Comparison of ENCODE assay signal across 10 cellular contexts in genomic region chr13:51935326-51936171, GRCh38.
DNase-seq lines count a peak whose midpoint lies in the region; ATAC-seq and TF ChIP-seq lines count a peak whose summit lies in the region.
"Had no signal": no experiment of that assay in that cellular context is flagged by ENCODE, and none has a peak within 500 bp of the region (broad histone marks: within the 10 kb centered on the region; RNA-seq: fewer than 3 reads in every experiment).

No MANE protein-coding gene starts in this region.

- no peaks in the 10 kb centered on the region for H3K9me3 Mint-ChIP-seq in stimulated activated effector memory CD8-positive, alpha-beta T cell treated with anti-CD3 and anti-CD28 coated beads, Interleukin-12 subunit alpha, Interleukin-12 subunit beta, amount 100 ng/mL, for 72 hours

- H3K4me3 Mint-ChIP-seq in stimulated activated effector memory CD8-positive, alpha-beta T cell treated with anti-CD3 and anti-CD28 coated beads, Interleukin-12 subunit alpha, Interleukin-12 subunit beta, amount 100 ng/mL, for 72 hours, result no peak overlapping the region

- H3K27ac Mint-ChIP-seq in stimulated activated effector memory CD8-positive, alpha-beta T cell treated with anti-CD3 and anti-CD28 coated beads, Interleukin-12 subunit alpha, Interleukin-12 subunit beta, amount 100 ng/mL, for 72 hours, result no peak overlapping the region

- no peaks in the 10 kb centered on the region for H3K27me3 ChIP-seq in Peyer's patch
- H3K27me3 ChIP-seq: SJSA1 had no signal

- no peak for TF ChIP-seq POLR2A in Peyer's patch (IDR thresholded peaks at IDR 0.05)

- no peak overlapping the region for H3K27ac ChIP-seq in Peyer's patch
- H3K27ac ChIP-seq: C4-2B, SJSA1 had no signal

- DNase-seq in NCI-H524 (lab: John Stamatoyannopoulos, UW) (peak; percentile 4 to 41), NCI-H524 treated with DMSO at 0.1 percent for 48 hours (lab: John Stamatoyannopoulos, UW) (no peak), Peyer's patch (peak in 1 of 3 donors; percentile 65), glomerular visceral epithelial cell (ENCODE audit: extremely low spot score) (peak; percentile 30)
- DNase-seq in stimulated activated effector memory CD8-positive, alpha-beta T cell treated with anti-CD3 and anti-CD28 coated beads, Interleukin-12 subunit alpha, Interleukin-12 subunit beta, amount 100 ng/mL, for 72 hours (ENCODE audit: low spot score in 2 of 2), result no peak

- no peaks in the 10 kb centered on the region for H3K9me3 ChIP-seq in Peyer's patch
- H3K9me3 ChIP-seq: SJSA1 had no signal

- H3K36me3 Mint-ChIP-seq in stimulated activated effector memory CD8-positive, alpha-beta T cell treated with anti-CD3 and anti-CD28 coated beads, Interleukin-12 subunit alpha, Interleukin-12 subunit beta, amount 100 ng/mL, for 72 hours, result no peaks in the 10 kb centered on the region

- peaks cover 0 to 23% (median 0%) of the 10 kb centered on the region in 3 donors for H3K36me3 ChIP-seq in Peyer's patch
- H3K36me3 ChIP-seq: SJSA1 had no signal

- TF ChIP-seq CTCF in Peyer's patch (IDR thresholded peaks at IDR 0.05), result peak in 4 of 6 experiments; percentile 22 to 59 (median 55)

- no peaks in the 10 kb centered on the region for H3K4me1 ChIP-seq in Peyer's patch
- H3K4me1 ChIP-seq: SJSA1 had no signal

- peak; percentile 31 for ATAC-seq in stimulated activated effector memory CD8-positive, alpha-beta T cell treated with anti-CD3 and anti-CD28 coated beads, Interleukin-12 subunit alpha, Interleukin-12 subunit beta, amount 100 ng/mL, for 72 hours
- ATAC-seq in HG02981 (IDR thresholded peaks at IDR 0.05; ENCODE audit: unreplicated experiment), result no peak
- no peak for ATAC-seq in GM19324 (IDR thresholded peaks at IDR 0.05; ENCODE audit: low FRiP score, unreplicated experiment)
- ATAC-seq in GM19023 (IDR thresholded peaks at IDR 0.05; ENCODE audit: unreplicated experiment), result no peak

- H3K4me1 Mint-ChIP-seq in stimulated activated effector memory CD8-positive, alpha-beta T cell treated with anti-CD3 and anti-CD28 coated beads, Interleukin-12 subunit alpha, Interleukin-12 subunit beta, amount 100 ng/mL, for 72 hours, result peaks cover 8% of the 10 kb centered on the region

- H3K4me3 ChIP-seq in Peyer's patch, result no peak overlapping the region
- H3K4me3 ChIP-seq: SJSA1 had no signal

Comparison
In these comparisons a context has a peak if more than half of its experiments do, and no peak if none do; other contexts are left out.
1. DNase-seq: peak in NCI-H524 (2 of 2) and glomerular visceral epithelial cell (single experiment); none in NCI-H524 treated with DMSO at 0.1 percent for 48 hours (single experiment) and stimulated activated effector memory CD8-positive, alpha-beta T cell treated with anti-CD3 and anti-CD28 coated beads, Interleukin-12 subunit alpha, Interleukin-12 subunit beta, amount 100 ng/mL, for 72 hours (0 of 2).